ENCODE assay signal across 1 cellular context in the genomic region with DNA sequence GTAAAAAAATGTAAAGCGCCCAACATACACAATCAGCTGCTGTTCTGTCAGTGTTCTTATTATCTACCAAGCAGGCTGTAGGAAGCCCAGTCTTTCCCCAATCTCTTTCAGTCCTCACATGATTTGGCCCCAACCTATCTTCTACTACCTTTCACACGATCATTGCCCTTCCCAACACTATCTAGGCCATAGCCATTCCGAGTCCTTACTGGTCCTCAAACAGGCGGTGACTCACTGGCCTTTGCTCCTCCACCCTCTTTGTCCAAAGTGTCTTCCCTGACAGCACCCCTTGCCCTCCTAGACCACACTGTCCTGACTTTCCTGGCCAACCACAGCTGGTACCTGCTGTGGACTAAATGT.
TF ChIP-seq lines count a peak whose summit lies in the region.

No MANE protein-coding gene starts in this region.

TF ChIP-seq in H1, 55 proteins besides CTCF, POLR2A, EP300 and RAD21:
- TF ChIP-seq CHD1 (IDR thresholded peaks at IDR 0.05; ENCODE audit: low read depth, low read length) (no peak), POLR2AphosphoS5 (IDR thresholded peaks at IDR 0.05; ENCODE audit: low read depth, low read length) (no peak), PHF8 (conservative IDR thresholded peaks at IDR 0.05; ENCODE audit: low read depth, low read length) (no peak), CHD2 (IDR thresholded peaks at IDR 0.05; ENCODE audit: low read length) (no peak)
